ENCODE assay signal across 26 cellular contexts in genomic region chr1:6466751-6467150, GRCh38. TPM values are rescaled to one million over a fixed set of nuclear protein-coding genes. Genes with fewer than 3 reads are reported as not detected.
DNase-seq lines count a peak whose midpoint lies in the region; ATAC-seq and TF ChIP-seq lines count a peak whose summit lies in the region.
"Had no signal": no experiment of that assay in that cellular context is flagged by ENCODE, and none has a peak within 500 bp of the region (broad histone marks: within the 10 kb centered on the region; RNA-seq: fewer than 3 reads in every experiment).

No MANE protein-coding gene starts in this region.

- peaks cover under 1% of the 10 kb centered on the region for H3K4me1 ChIP-seq in mucosa of descending colon (ENCODE audit: low read depth)
- H3K4me1 ChIP-seq: upper lobe of right lung had no signal

- H3K36me3 Mint-ChIP-seq in activated naive CD4-positive, alpha-beta T cell treated with anti-CD3 and anti-CD28 coated beads, Interleukin-2, amount 50 U/mL, for 24 hours = peaks cover 8% of the 10 kb centered on the region
- H3K36me3 Mint-ChIP-seq in activated naive CD4-positive, alpha-beta T cell treated with anti-CD3 and anti-CD28 coated beads, Interleukin-2, amount 50 U/mL, for 72 hours = peaks cover 12 to 19% of the 10 kb centered on the region in 2 donors
- H3K36me3 Mint-ChIP-seq in WTC11 = peaks cover 25% of the 10 kb centered on the region
- H3K36me3 Mint-ChIP-seq in activated naive CD8-positive, alpha-beta T cell treated with anti-CD3 and anti-CD28 coated beads, Interleukin-2, amount 10 ng/mL, durations not matched to agents 7 days and 5 days = peaks cover 12% of the 10 kb centered on the region

- POLR2A ChIA-PET in WTC11 (lab: Charles Lee) = no interaction called here
- POLR2A ChIA-PET in activated naive CD8-positive, alpha-beta T cell treated with anti-CD3 and anti-CD28 coated beads, Interleukin-2, amount 10 ng/mL, durations not matched to agents 7 days and 5 days (lab: Charles Lee) = interaction anchor here (0.9 to 1.6 kb wide), 6 partner anchors 18 to 197 kb away, joined by 3 to 5 read pairs (median 3); no protein-coding TSS in a partner anchor

- no peaks in the 10 kb centered on the region for H3K9me3 ChIP-seq in mucosa of descending colon
- H3K9me3 ChIP-seq: heart left ventricle, Peyer's patch, upper lobe of right lung had no signal

- no peaks in the 10 kb centered on the region for H3K9me3 Mint-ChIP-seq in activated naive CD4-positive, alpha-beta T cell treated with anti-CD3 and anti-CD28 coated beads, Interleukin-2, amount 50 U/mL, for 24 hours
- no peaks in the 10 kb centered on the region for H3K9me3 Mint-ChIP-seq in activated naive CD4-positive, alpha-beta T cell treated with anti-CD3 and anti-CD28 coated beads, Interleukin-2, amount 50 U/mL, for 72 hours
- no peaks in the 10 kb centered on the region for H3K9me3 Mint-ChIP-seq in WTC11
- no peaks in the 10 kb centered on the region for H3K9me3 Mint-ChIP-seq in activated naive CD8-positive, alpha-beta T cell treated with anti-CD3 and anti-CD28 coated beads, Interleukin-2, amount 10 ng/mL, durations not matched to agents 7 days and 5 days
- H3K9me3 Mint-ChIP-seq: endodermal cell, neural progenitor cell had no signal

- no peak overlapping the region for H3K4me3 ChIP-seq in mucosa of descending colon
- H3K4me3 ChIP-seq: coronary artery, lung, neural progenitor cell, upper lobe of right lung had no signal

- H3K36me3 ChIP-seq in mucosa of descending colon (ENCODE audit: low read depth) = no peaks in the 10 kb centered on the region
- H3K36me3 ChIP-seq: neural progenitor cell, upper lobe of right lung had no signal

- ATAC-seq in activated naive CD4-positive, alpha-beta T cell treated with anti-CD3 and anti-CD28 coated beads, Interleukin-2, amount 50 U/mL, for 72 hours = no peak
- no peak for ATAC-seq in WTC11
- ATAC-seq in activated naive CD8-positive, alpha-beta T cell treated with anti-CD3 and anti-CD28 coated beads, Interleukin-2, amount 10 ng/mL, durations not matched to agents 7 days and 5 days (ENCODE audit: low read depth) = no peak
- ATAC-seq in mucosa of descending colon = no peak
- no peak for ATAC-seq in left ventricle myocardium superior
- ATAC-seq: esophagus mucosa, heart left ventricle, right cardiac atrium, upper lobe of right lung had no signal

- intact Hi-C loops in mucosa of descending colon (cut with DNase I, micrococcal nuclease) = no loop called here
- intact Hi-C loops in left ventricle myocardium superior (cut with micrococcal nuclease) = no loop called here

- no peak overlapping the region for H3K27ac Mint-ChIP-seq in activated naive CD4-positive, alpha-beta T cell treated with anti-CD3 and anti-CD28 coated beads, Interleukin-2, amount 50 U/mL, for 24 hours
- H3K27ac Mint-ChIP-seq in activated naive CD4-positive, alpha-beta T cell treated with anti-CD3 and anti-CD28 coated beads, Interleukin-2, amount 50 U/mL, for 72 hours = peak overlapping the region in 1 of 2 donors; percentile 92
- no peak overlapping the region for H3K27ac Mint-ChIP-seq in WTC11
- peak overlapping the region; percentile 54 for H3K27ac Mint-ChIP-seq in activated naive CD8-positive, alpha-beta T cell treated with anti-CD3 and anti-CD28 coated beads, Interleukin-2, amount 10 ng/mL, durations not matched to agents 7 days and 5 days
- H3K27ac Mint-ChIP-seq: endodermal cell, neural progenitor cell had no signal

- TF ChIP-seq CTCF in WTC11 (IDR thresholded peaks at IDR 0.05) (no peak), mucosa of descending colon (IDR thresholded peaks at IDR 0.05) (no peak)

- H3K27me3 Mint-ChIP-seq in activated naive CD4-positive, alpha-beta T cell treated with anti-CD3 and anti-CD28 coated beads, Interleukin-2, amount 50 U/mL, for 24 hours = no peaks in the 10 kb centered on the region
- peaks cover 2% of the 10 kb centered on the region; the same call in 1 of the 2 replicates for H3K27me3 Mint-ChIP-seq in WTC11 (ENCODE audit: low read depth)
- no peaks in the 10 kb centered on the region for H3K27me3 Mint-ChIP-seq in activated naive CD8-positive, alpha-beta T cell treated with anti-CD3 and anti-CD28 coated beads, Interleukin-2, amount 10 ng/mL, durations not matched to agents 7 days and 5 days

- H3K4me1 Mint-ChIP-seq in activated naive CD4-positive, alpha-beta T cell treated with anti-CD3 and anti-CD28 coated beads, Interleukin-2, amount 50 U/mL, for 24 hours = peaks cover 31% of the 10 kb centered on the region
- peaks cover 6% of the 10 kb centered on the region for H3K4me1 Mint-ChIP-seq in WTC11
- H3K4me1 Mint-ChIP-seq in activated naive CD8-positive, alpha-beta T cell treated with anti-CD3 and anti-CD28 coated beads, Interleukin-2, amount 10 ng/mL, durations not matched to agents 7 days and 5 days = peaks cover 17% of the 10 kb centered on the region
- H3K4me1 Mint-ChIP-seq: neural progenitor cell had no signal

- CTCF ChIA-PET in WTC11 (lab: Charles Lee) = interaction anchor here (0.8 to 3.8 kb wide), 13 partner anchors 9 to 219 kb away, joined by 3 to 35 read pairs (median 8); no protein-coding TSS in a partner anchor

- H3K4me3 Mint-ChIP-seq in activated naive CD4-positive, alpha-beta T cell treated with anti-CD3 and anti-CD28 coated beads, Interleukin-2, amount 50 U/mL, for 24 hours = peak overlapping the region; percentile 63
- H3K4me3 Mint-ChIP-seq in WTC11 = peak overlapping the region; percentile 27; the same call in 1 of the 2 replicates
- peak overlapping the region; percentile 92 for H3K4me3 Mint-ChIP-seq in activated naive CD8-positive, alpha-beta T cell treated with anti-CD3 and anti-CD28 coated beads, Interleukin-2, amount 10 ng/mL, durations not matched to agents 7 days and 5 days
- H3K4me3 Mint-ChIP-seq: endodermal cell, neural progenitor cell had no signal

- no peak for DNase-seq in activated naive CD4-positive, alpha-beta T cell treated with anti-CD3 and anti-CD28 coated beads, Interleukin-2, amount 50 U/mL, for 72 hours (ENCODE audit: low spot score in 2 of 2)
- DNase-seq in WTC11 (ENCODE audit: low spot score) (peak; percentile 10), mucosa of descending colon (no peak), left ventricle myocardium superior (no peak), DMS79 (lab: John Stamatoyannopoulos, UW) (no peak)
- DNase-seq in activated naive CD8-positive, alpha-beta T cell treated with anti-CD3 and anti-CD28 coated beads, Interleukin-2, amount 10 ng/mL, durations not matched to agents 7 days and 5 days = no peak
- DNase-seq: aorta, C1 segment of cervical spinal cord, EL, foreskin fibroblast, heart left ventricle, Kasumi-1, kidney glomerular epithelial cell, NCI-H1436, NCI-H748 treated with DMSO at 0.1 percent for 48 hours, Peyer's patch, right cardiac atrium, SIG-M5, upper lobe of right lung had no signal

TF ChIP-seq in WTC11, 78 proteins besides CTCF, POLR2A, EP300 and RAD21 (continues in another document):
- no peak for TF ChIP-seq ETV6 (CRISPR knock-in tag; IDR thresholded peaks at IDR 0.05)
- no peak for TF ChIP-seq ZNF416 (CRISPR knock-in tag; IDR thresholded peaks at IDR 0.05)
- no peak for TF ChIP-seq ELF4 (CRISPR knock-in tag; IDR thresholded peaks at IDR 0.05; ENCODE audit: low read depth)
- no peak for TF ChIP-seq ATF3 (CRISPR knock-in tag; conservative IDR thresholded peaks at IDR 0.05)
- TF ChIP-seq, protein P1, sequence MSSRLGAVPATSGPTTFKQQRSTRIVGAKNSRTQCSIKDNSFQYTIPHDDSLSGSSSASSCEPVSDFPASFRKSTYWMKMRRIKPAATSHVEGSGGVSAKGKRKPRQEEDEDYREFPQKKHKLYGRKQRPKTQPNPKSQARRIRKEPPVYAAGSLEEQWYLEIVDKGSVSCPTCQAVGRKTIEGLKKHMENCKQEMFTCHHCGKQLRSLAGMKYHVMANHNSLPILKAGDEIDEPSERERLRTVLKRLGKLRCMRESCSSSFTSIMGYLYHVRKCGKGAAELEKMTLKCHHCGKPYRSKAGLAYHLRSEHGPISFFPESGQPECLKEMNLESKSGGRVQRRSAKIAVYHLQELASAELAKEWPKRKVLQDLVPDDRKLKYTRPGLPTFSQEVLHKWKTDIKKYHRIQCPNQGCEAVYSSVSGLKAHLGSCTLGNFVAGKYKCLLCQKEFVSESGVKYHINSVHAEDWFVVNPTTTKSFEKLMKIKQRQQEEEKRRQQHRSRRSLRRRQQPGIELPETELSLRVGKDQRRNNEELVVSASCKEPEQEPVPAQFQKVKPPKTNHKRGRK (CRISPR knock-in tag; IDR thresholded peaks at IDR 0.05; ENCODE audit: borderline replicate concordance) = no peak

RNA-seq across cellular contexts. Expression of gene TNFRSF25, which starts 0.8 kb away (rescaled TPM):
- total RNA-seq in activated naive CD4-positive, alpha-beta T cell treated with anti-CD3 and anti-CD28 coated beads, Interleukin-2, amount 50 U/mL, for 72 hours = 10 to 100 TPM; 68.0 to 88.5 TPM
- total RNA-seq in WTC11 (2021) (19.5 to 26.1 TPM (median 22.6 TPM) in 3 replicates), mucosa of descending colon (10 to 100 TPM; 18.3 to 45.1 (median 35.3) TPM), left ventricle myocardium superior (10.8 TPM)
- total RNA-seq in activated naive CD8-positive, alpha-beta T cell treated with anti-CD3 and anti-CD28 coated beads, Interleukin-2, amount 10 ng/mL, durations not matched to agents 7 days and 5 days = 100 to 1,000 TPM; 137 TPM

RNA-seq across cellular contexts. Expression of gene PLEKHG5, which starts 24.7 kb away (rescaled TPM):
- 1 to 10 TPM; 2.8 to 3.9 TPM for total RNA-seq in activated naive CD4-positive, alpha-beta T cell treated with anti-CD3 and anti-CD28 coated beads, Interleukin-2, amount 50 U/mL, for 72 hours
- 27.5 to 32.0 TPM (median 30.8 TPM) in 3 replicates for total RNA-seq in WTC11 (2021)
- total RNA-seq in activated naive CD8-positive, alpha-beta T cell treated with anti-CD3 and anti-CD28 coated beads, Interleukin-2, amount 10 ng/mL, durations not matched to agents 7 days and 5 days = 1 to 10 TPM; 4.7 to 5.0 TPM
- total RNA-seq in mucosa of descending colon = 10 to 100 TPM; 20.1 to 32.9 (median 20.2) TPM
- 16.9 TPM for total RNA-seq in left ventricle myocardium superior

RNA-seq across cellular contexts. Expression of gene ESPN, which starts 42.2 kb away (rescaled TPM):
- total RNA-seq in activated naive CD4-positive, alpha-beta T cell treated with anti-CD3 and anti-CD28 coated beads, Interleukin-2, amount 50 U/mL, for 72 hours = 1 to 10 TPM in 1 of 2 donors, under 1 TPM in 1; 0.89 to 1.9 TPM
- total RNA-seq in WTC11 (2021) (46.1 to 70.3 TPM (median 68.1 TPM) in 3 replicates), mucosa of descending colon (100 to 1,000 TPM in 2 of 3 donors, 10 to 100 TPM in 1; 65.7 to 137 (median 124) TPM), left ventricle myocardium superior (0.77 TPM)
- total RNA-seq in activated naive CD8-positive, alpha-beta T cell treated with anti-CD3 and anti-CD28 coated beads, Interleukin-2, amount 10 ng/mL, durations not matched to agents 7 days and 5 days = 1 to 10 TPM; 1.7 to 2.6 TPM
- total RNA-seq: H4 had no signal

RNA-seq across cellular contexts. Expression of gene HES2, which starts 47.0 kb away (rescaled TPM):
- total RNA-seq in activated naive CD4-positive, alpha-beta T cell treated with anti-CD3 and anti-CD28 coated beads, Interleukin-2, amount 50 U/mL, for 72 hours = 1 to 10 TPM in 1 of 2 donors, under 1 TPM in 1; 0.35 to 1.1 TPM
- total RNA-seq in WTC11 (2021) (1.9 to 2.7 TPM (median 1.9 TPM) in 3 replicates), mucosa of descending colon (10 to 100 TPM in 2 of 3 donors, 1 to 10 TPM in 1; 8.6 to 23.0 (median 22.4) TPM), left ventricle myocardium superior (not detected)
- under 1 TPM in 1 of 2 experiments, not detected in 1; 0.34 TPM for total RNA-seq in activated naive CD8-positive, alpha-beta T cell treated with anti-CD3 and anti-CD28 coated beads, Interleukin-2, amount 10 ng/mL, durations not matched to agents 7 days and 5 days
- total RNA-seq: endodermal cell, H4 had no signal

Comparison
In these comparisons a context has a peak if more than half of its experiments do, and no peak if none do; other contexts are left out.
1. H3K4me3 Mint-ChIP-seq: peak in every context shown above with its lines; median percentile 92 in activated naive CD8-positive, alpha-beta T cell treated with anti-CD3 and anti-CD28 coated beads, Interleukin-2, amount 10 ng/mL, durations not matched to agents 7 days and 5 days; 63 in activated naive CD4-positive, alpha-beta T cell treated with anti-CD3 and anti-CD28 coated beads, Interleukin-2, amount 50 U/mL, for 24 hours; 27 in WTC11.
2. RNA of gene ESPN, which starts 42.2 kb away (total RNA-seq): 65.7 to 137 TPM in mucosa of descending colon and 46.1 to 70.3 TPM in WTC11; 1.7 to 2.6 TPM in activated naive CD8-positive, alpha-beta T cell treated with anti-CD3 and anti-CD28 coated beads, Interleukin-2, amount 10 ng/mL, durations not matched to agents 7 days and 5 days, 0.89 to 1.9 TPM in activated naive CD4-positive, alpha-beta T cell treated with anti-CD3 and anti-CD28 coated beads, Interleukin-2, amount 50 U/mL, for 72 hours and 0.77 TPM in left ventricle myocardium superior (single experiment); every median in the first group is over 10 times any median in the second.